Comparison of ENCODE assay signal across 1 cellular context in genomic region chr9:78235296-78235770, GRCh38.
TF ChIP-seq lines count a peak whose summit lies in the region.

No MANE protein-coding gene starts in this region.

TF ChIP-seq in A549, 52 proteins besides CTCF, POLR2A, EP300 and RAD21 (continued from another document):
- TF ChIP-seq ELK1 (IDR thresholded peaks at IDR 0.05; ENCODE audit: low read depth, low read length) (no peak), SREBF2 (IDR thresholded peaks at IDR 0.05) (no peak), RARB (CRISPR knock-in tag; IDR thresholded peaks at IDR 0.05) (no peak), MAFK (IDR thresholded peaks at IDR 0.05; ENCODE audit: partially characterized antibody) (no peak), KDM1A (IDR thresholded peaks at IDR 0.05; ENCODE audit: low read depth) (no peak), RCOR1 (IDR thresholded peaks at IDR 0.05; ENCODE audit: low read depth, low read length) (no peak), ESRRA (IDR thresholded peaks at IDR 0.05; ENCODE audit: borderline replicate concordance, low read length) (no peak), HEYL (CRISPR knock-in tag; IDR thresholded peaks at IDR 0.05) (no peak), HES2 (IDR thresholded peaks at IDR 0.05) (no peak), CEBPB (IDR thresholded peaks at IDR 0.05) (no peak), HOXA7 (CRISPR knock-in tag; IDR thresholded peaks at IDR 0.05) (no peak), BHLHE40 (IDR thresholded peaks at IDR 0.05; ENCODE audit: low read depth, low read length) (no peak), KDM5A (IDR thresholded peaks at IDR 0.05) (no peak), ZSCAN20 (CRISPR knock-in tag; IDR thresholded peaks at IDR 0.05) (no peak), PHF8 (IDR thresholded peaks at IDR 0.05; ENCODE audit: borderline replicate concordance, low read depth) (no peak; the same call in 1 of the 2 replicates)
